Comparison of ENCODE assay signal across 7 cellular contexts in genomic region chr3:172034786-172035685, GRCh38. TPM values are rescaled to one million over a fixed set of nuclear protein-coding genes. Genes with fewer than 3 reads are reported as not detected.
DNase-seq lines count a peak whose midpoint lies in the region; ATAC-seq, FAIRE-seq and TF ChIP-seq lines count a peak whose summit lies in the region.

No MANE protein-coding gene starts in this region.

- TF ChIP-seq CTCF in D721Med (IDR thresholded peaks at IDR 0.05; ENCODE audit: insufficient read depth, missing control alignments), result peak; percentile 42
- TF ChIP-seq CTCF in HCT116 (IDR thresholded peaks at IDR 0.05 in 2 of 3, conservative IDR thresholded peaks at IDR 0.05 in 1 of 3; ENCODE audit: borderline replicate concordance in 1 of 3, insufficient read depth in 1 of 3, low read depth in 2 of 3, low read length in 2 of 3), result peak in 2 of 3 experiments; percentile 47 to 56; a peak in 5 of 6 replicates
- TF ChIP-seq CTCF in WERI-Rb-1 (IDR thresholded peaks at IDR 0.05; ENCODE audit: low read depth, low read length), result peak; percentile 35; the same call in 1 of the 2 replicates

- H3K9me2 ChIP-seq in HCT116 (ENCODE audit: insufficient read depth), result no peaks in the 10 kb centered on the region

- H3K9me3 ChIP-seq in HCT116 (ENCODE audit: control insufficient read depth in 1 of 2, insufficient read depth in 1 of 2, low read depth in 1 of 2, low read length in 2 of 2), result no peaks in the 10 kb centered on the region
- H3K9me3 ChIP-seq in WERI-Rb-1 (ENCODE audit: severe bottlenecking), result no peaks in the 10 kb centered on the region

- RAD21 ChIA-PET in HCT116 (lab: Charles Lee; ENCODE audit: low non-redundant PET in 1 of 2, low total read pairs in 2 of 2, uncharacterized antibody in 2 of 2, unreplicated experiment in 2 of 2), result no interaction called here

- peak; percentile 61 for TF ChIP-seq RAD21 in HCT116 (IDR thresholded peaks at IDR 0.05; ENCODE audit: low read depth)

- H3K4me3 ChIP-seq in HCT116 (replicated peaks in 1 of 2; ENCODE audit: low read depth in 1 of 2, low read length in 2 of 2), result no peak overlapping the region
- no peak overlapping the region for H3K4me3 ChIP-seq in WERI-Rb-1 (ENCODE audit: low read depth, low read length)

- H3K27ac ChIP-seq in HCT116 (ENCODE audit: low read depth, low read length), result no peak overlapping the region
- H3K27ac ChIP-seq in WERI-Rb-1, result no peak overlapping the region

- POLR2A ChIA-PET in HCT116 (lab: Charles Lee), result interaction anchor here (1.0 kb wide), 1 partner anchor 17 kb away, joined by 3 read pairs; no protein-coding TSS in a partner anchor

- H2AFZ ChIP-seq in HCT116 (ENCODE audit: low read depth, low read length, poor library complexity, severe bottlenecking), result peak overlapping the region; percentile 83

- CTCF ChIA-PET in HCT116 (lab: Charles Lee), result interaction anchor here (1.0 to 1.3 kb wide), 2 partner anchors 8 to 306 kb away, joined by 3 to 5 read pairs; no protein-coding TSS in a partner anchor

- H3K4me1 ChIP-seq in HCT116 (ENCODE audit: control insufficient read depth in 1 of 2, insufficient read depth in 2 of 2, low read length in 2 of 2), result peaks cover 8 to 22% of the 10 kb centered on the region in 2 experiments

- BruUV-seq in HCT116 (replicated peaks; lab: Mats Ljungman, UMichigan), result no TSS peak

- no peaks in the 10 kb centered on the region for H4K20me1 ChIP-seq in HCT116 (ENCODE audit: insufficient read depth)

- H3K4me2 ChIP-seq in HCT116 (ENCODE audit: low read length), result no peak overlapping the region

- H3K27me3 ChIP-seq in HCT116 (ENCODE audit: insufficient read depth, low read length) (no peaks in the 10 kb centered on the region), WERI-Rb-1 (ENCODE audit: insufficient read depth, low read depth, severe bottlenecking) (no peaks in the 10 kb centered on the region)

- no peak overlapping the region for H3K9ac ChIP-seq in HCT116 (ENCODE audit: low read length)

- H3K79me2 ChIP-seq in HCT116 (ENCODE audit: insufficient read depth, low read length), result 0 out of 2 replicates have a peak, but pooled peaks cover 7% of the 10 kb centered on the region

- ATAC-seq in HCT116, result peak; percentile 50
- ATAC-seq in HG02610 (IDR thresholded peaks at IDR 0.05; ENCODE audit: unreplicated experiment), result no peak
- no peak for ATAC-seq in HG02884 (IDR thresholded peaks at IDR 0.05; ENCODE audit: unreplicated experiment)

- intact Hi-C loops in HCT116 (cut with micrococcal nuclease), result loop anchor here (5.0 to 10.0 kb wide), 2 partner anchors 73 to 300 kb away; no protein-coding TSS in a partner anchor

- H3K36me3 ChIP-seq in HCT116 (ENCODE audit: control insufficient read depth in 1 of 2, insufficient read depth in 2 of 2, low read length in 2 of 2) (no peaks in the 10 kb centered on the region), WERI-Rb-1 (peaks cover 5% of the 10 kb centered on the region; the same call in 1 of the 2 replicates)

- no peak for DNase-seq in D721Med (ENCODE audit: insufficient read length, low spot score)
- DNase-seq in HCT116 (ENCODE audit: low read depth, low spot score), result peak; percentile 37
- no peak for DNase-seq in WERI-Rb-1
- peak; percentile 42 for DNase-seq in iris pigment epithelial cell (ENCODE audit: low read depth)
- no peak for DNase-seq in NCI-H1105 (lab: John Stamatoyannopoulos, UW)

- no peak for FAIRE-seq in D721Med (lab: Jason Lieb, UNC)

- TF ChIP-seq POLR2A in HCT116 (IDR thresholded peaks at IDR 0.05; ENCODE audit: borderline replicate concordance, extremely low read depth, insufficient read depth, insufficient read length), result no peak

TF ChIP-seq in HCT116, 20 proteins besides CTCF, POLR2A, EP300 and RAD21:
- TF ChIP-seq TCF7L2 (IDR thresholded peaks at IDR 0.05; ENCODE audit: borderline replicate concordance, extremely low read depth, insufficient read depth, insufficient read length) (no peak), POLR2AphosphoS5 (IDR thresholded peaks at IDR 0.05; ENCODE audit: low read depth, low read length) (no peak), CBX3 (IDR thresholded peaks at IDR 0.05; ENCODE audit: low read depth) (0 out of 2 replicates have a peak, but pooled peaks have one; percentile 37), EZH2 (IDR thresholded peaks at IDR 0.05) (no peak)

RNA-seq across cellular contexts. Expression of gene FNDC3B, which starts 4.3 kb away (rescaled TPM):
- total RNA-seq in HCT116 (2021; ENCODE audit: unreplicated experiment), result 45.7 TPM
- polyA plus RNA-seq in HCT116 (2012), result 14.2 and 20.6 TPM in 2 replicates

Comparison
In these comparisons a context has a peak if more than half of its experiments do, and no peak if none do; other contexts are left out.
1. DNase-seq: peak in HCT116 (single experiment) and iris pigment epithelial cell (single experiment); none in D721Med (single experiment), WERI-Rb-1 (single experiment) and NCI-H1105 (single experiment).
2. Peak in every context shown above with its lines, with median percentiles within 50 percentile points of each other: CTCF ChIP-seq.